In genomic region chr15:82781349-82781748, GRCh38 we compare ENCODE assay signal across 9 cellular contexts. TPM values are rescaled to one million over a fixed set of nuclear protein-coding genes. Genes with fewer than 3 reads are reported as not detected.
"Had no signal": no experiment of that assay in that cellular context is flagged by ENCODE, and none has a peak within 500 bp of the region (broad histone marks: within the 10 kb centered on the region; RNA-seq: fewer than 3 reads in every experiment).

No MANE protein-coding gene starts in this region.

- H3K27ac Mint-ChIP-seq: IgD-negative memory B cell had no signal

- DNase-seq: IMR-90, KBM-7, KG1 had no signal

- ATAC-seq: HepG2 had no signal

- H3K27ac ChIP-seq: HL-60 had no signal

- FAIRE-seq: HepG2, HTR-8/SVneo had no signal

- H3K27me3 Mint-ChIP-seq: IgD-negative memory B cell had no signal

- H3K4me1 Mint-ChIP-seq: IgD-negative memory B cell had no signal

- H3K4me3 Mint-ChIP-seq: IgD-negative memory B cell had no signal

RNA-seq across cellular contexts. Expression of gene FSD2, which starts 24.5 kb away (rescaled TPM):
- total RNA-seq: HepG2, HT-29, HT1080, IMR-90 had no signal
- polyA plus RNA-seq: HepG2, IMR-90 had no signal
